ENCODE assay signal across 8 cellular contexts in the genomic region with DNA sequence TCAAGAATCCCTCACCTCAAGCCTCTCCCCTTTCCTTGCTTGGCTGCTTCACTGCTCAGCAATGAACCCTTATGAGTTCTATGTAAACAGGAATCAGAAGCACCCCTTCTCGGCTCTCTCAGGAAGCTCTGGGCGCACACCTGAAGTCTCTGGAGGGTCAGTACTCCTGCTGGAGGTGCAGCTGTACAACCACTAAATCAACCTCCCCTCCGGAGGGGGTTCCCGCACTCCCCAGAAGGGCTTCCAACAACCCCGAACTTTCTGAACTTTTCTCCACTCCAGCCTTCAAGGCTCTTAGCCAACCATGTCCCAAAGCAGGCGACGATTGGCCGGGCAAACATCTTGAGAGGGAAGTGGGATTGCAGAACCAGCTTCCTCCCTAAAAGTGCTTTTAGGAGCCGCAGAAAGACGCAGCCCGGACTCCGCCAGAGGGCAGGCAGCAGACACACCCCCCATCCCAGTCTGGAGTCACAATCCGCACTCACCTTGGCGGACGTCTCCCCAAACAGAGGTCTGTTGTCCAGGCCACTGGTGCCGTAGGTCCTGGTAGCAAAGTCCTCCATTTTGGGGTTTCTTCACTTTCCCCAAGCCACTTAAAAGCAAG. TPM values are rescaled to one million over a fixed set of nuclear protein-coding genes. Genes with fewer than 3 reads are reported as not detected.
DNase-seq lines count a peak whose midpoint lies in the region; ATAC-seq and TF ChIP-seq lines count a peak whose summit lies in the region.

No MANE protein-coding gene starts in this region.

- H3K4me3 ChIP-seq in colonic mucosa: peak overlapping the region; percentile 77

- H3K27me3 ChIP-seq in colonic mucosa: no peaks in the 10 kb centered on the region

- H3K9ac ChIP-seq in colonic mucosa (ENCODE audit: low read depth in 2 of 2, low read length in 2 of 2): peak overlapping the region; percentile 77 to 89

- TF ChIP-seq CTCF in colonic mucosa (IDR thresholded peaks at IDR 0.05): no peak

- H3K4me1 ChIP-seq in colonic mucosa: no peaks in the 10 kb centered on the region

- intact Hi-C loops in colonic mucosa (cut with DNase I): no loop called here

- peak overlapping the region; percentile 84 for H3K27ac ChIP-seq in colonic mucosa

- no peaks in the 10 kb centered on the region for H3K36me3 ChIP-seq in colonic mucosa

- no peaks in the 10 kb centered on the region for H3K9me3 ChIP-seq in colonic mucosa

- ATAC-seq in HG03439 (IDR thresholded peaks at IDR 0.05; ENCODE audit: unreplicated experiment): peak; percentile 1
- peak; percentile 53 for ATAC-seq in left lobe of liver

- DNase-seq in stimulated activated CD4-positive, alpha-beta T cell treated with anti-CD3 and anti-CD28 coated beads, Interleukin-15, amount 100 ng/mL, for 24 hours: peak; percentile 52
- DNase-seq in stimulated activated CD4-positive, alpha-beta T cell treated with anti-CD3 and anti-CD28 coated beads, Interleukin-12 subunit alpha, Interleukin-12 subunit beta, amount 100 ng/mL, for 4 hours: no peak
- DNase-seq in T-helper 2 cell (peak in 4 of 5 experiments; percentile 18 to 41 (median 38)), colonic mucosa (peak; percentile 71), left lobe of liver (ENCODE audit: low spot score) (peak; percentile 59)
- peak; percentile 12 for DNase-seq in stimulated activated CD8-positive, alpha-beta memory T cell treated with anti-CD3 and anti-CD28 coated beads, Interleukin-4, amount 100 ng/mL, for 24 hours (ENCODE audit: low read depth)
- DNase-seq in activated CD4-positive, CD25-positive, alpha-beta regulatory T cell (lab: John Stamatoyannopoulos, UW): no peak

RNA-seq across cellular contexts. Expression of a gene that starts 0.5 kb away (rescaled TPM):
- 10 to 100 TPM; 16.4 to 23.1 TPM for total RNA-seq in colonic mucosa
- total RNA-seq in left lobe of liver: 2.6 TPM

Comparison
In these comparisons a context has a peak if more than half of its experiments do, and no peak if none do; other contexts are left out.
1. DNase-seq: peak in stimulated activated CD4-positive, alpha-beta T cell treated with anti-CD3 and anti-CD28 coated beads, Interleukin-15, amount 100 ng/mL, for 24 hours (single experiment), T-helper 2 cell (4 of 5), colonic mucosa (single experiment), left lobe of liver (single experiment) and stimulated activated CD8-positive, alpha-beta memory T cell treated with anti-CD3 and anti-CD28 coated beads, Interleukin-4, amount 100 ng/mL, for 24 hours (single experiment); none in stimulated activated CD4-positive, alpha-beta T cell treated with anti-CD3 and anti-CD28 coated beads, Interleukin-12 subunit alpha, Interleukin-12 subunit beta, amount 100 ng/mL, for 4 hours (single experiment) and activated CD4-positive, CD25-positive, alpha-beta regulatory T cell (0 of 4).